Comparison of ENCODE assay signal across 8 cellular contexts in the genomic region with DNA sequence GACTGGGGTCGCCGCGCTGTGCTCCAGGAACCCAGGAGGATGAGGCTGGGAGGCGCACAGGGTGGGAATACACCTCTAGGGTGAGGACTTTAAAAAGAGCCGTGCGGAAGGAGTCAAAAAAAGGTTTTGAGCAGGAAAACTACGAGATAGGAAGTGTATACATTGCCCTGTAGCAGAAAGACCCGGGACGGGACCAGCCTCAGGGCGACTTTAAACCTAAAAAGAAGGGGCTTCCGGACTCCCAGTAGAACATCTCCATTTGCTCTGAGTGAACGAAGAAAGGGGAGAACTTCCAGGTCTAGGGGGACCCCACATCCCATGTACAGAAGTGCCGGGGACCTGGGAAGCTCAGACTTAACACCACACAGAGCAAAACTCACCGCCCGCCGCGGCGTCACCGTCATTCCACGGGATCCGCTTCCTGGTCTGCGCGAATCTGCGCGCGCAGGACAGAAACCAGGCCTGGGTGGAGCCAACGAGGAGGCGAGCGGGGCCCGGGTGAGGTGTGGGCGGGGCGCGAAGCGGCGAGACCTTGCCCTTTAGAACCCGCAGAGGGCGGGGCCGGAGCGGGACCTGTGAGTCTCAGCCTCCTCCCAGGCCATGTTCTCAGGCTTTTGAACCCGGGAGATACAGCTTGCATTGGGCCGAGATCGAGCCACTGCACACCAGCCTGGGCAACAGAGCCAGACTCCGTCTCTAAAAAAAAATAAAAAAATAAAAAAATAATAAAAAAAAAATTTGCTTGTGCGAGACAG. TPM values are rescaled to one million over a fixed set of nuclear protein-coding genes. Genes with fewer than 3 reads are reported as not detected.
DNase-seq lines count a peak whose midpoint lies in the region; ATAC-seq and TF ChIP-seq lines count a peak whose summit lies in the region.
"Not testable (repeated sequence)": the region's sequence is repeated elsewhere in the genome, so short reads cannot be mapped to it uniquely, and the experiment has no call there.

A gene (minus strand): TSS at position 428 of the 755 bp plus-strand sequence. CDS start 3,675 bp downstream, outside the sequence.

- TF ChIP-seq POLR2A in sigmoid colon (IDR thresholded peaks at IDR 0.05): peak in 1 of 2 donors; percentile 11
- not testable (repeated sequence) for TF ChIP-seq POLR2A in vagina (IDR thresholded peaks at IDR 0.05)

- H3K9ac ChIP-seq in mammary epithelial cell (ENCODE audit: insufficient read depth, low read length): peak within 1 kb of the TSS; percentile 68

- not testable (repeated sequence) for H3K9me3 ChIP-seq in mammary epithelial cell (replicated peaks; ENCODE audit: insufficient read depth, low read length); iPS-18c (ENCODE audit: control insufficient read depth, insufficient read depth, low read length); sigmoid colon; vagina

- H4K20me1 ChIP-seq in mammary epithelial cell (ENCODE audit: insufficient read depth, low read length): not testable (repeated sequence)

- peak within 1 kb of the TSS; percentile 59 to 71 (median 61) for H3K4me3 ChIP-seq in mammary epithelial cell (replicated peaks in 1 of 3; ENCODE audit: insufficient read depth in 1 of 3, low read depth in 2 of 3, low read length in 3 of 3)
- peak within 1 kb of the TSS; percentile 60 for H3K4me3 ChIP-seq in iPS-18c (ENCODE audit: insufficient read depth, low read depth, low read length)
- peak within 1 kb of the TSS; percentile 49 to 59 (median 57) for H3K4me3 ChIP-seq in sigmoid colon
- H3K4me3 ChIP-seq in vagina: peak within 1 kb of the TSS; percentile 64 to 69

- H3K27ac ChIP-seq in mammary epithelial cell (ENCODE audit: insufficient read depth, low read depth, low read length): peak within 1 kb of the TSS; percentile 64
- H3K27ac ChIP-seq in sigmoid colon: peak within 1 kb of the TSS; percentile 64 to 80 (median 70)
- peak within 1 kb of the TSS; percentile 46 for H3K27ac ChIP-seq in vagina

- peak within 1 kb of the TSS; percentile 71 for H3K4me2 ChIP-seq in mammary epithelial cell (ENCODE audit: insufficient read depth, low read depth, low read length)

- TF ChIP-seq EP300 in sigmoid colon (IDR thresholded peaks at IDR 0.05): not testable (repeated sequence)

- not testable (repeated sequence) for H3K36me3 ChIP-seq in mammary epithelial cell (ENCODE audit: insufficient read depth, low read length)
- H3K36me3 ChIP-seq in sigmoid colon (peaks cover 0 to 13% (median 3%) of the 10 kb centered on the region in 4 donors), vagina (peaks cover 0 to 15% of the 10 kb centered on the region in 2 donors)

- ATAC-seq in GM18511 (IDR thresholded peaks at IDR 0.05; ENCODE audit: unreplicated experiment) (peak; percentile 98), HG02981 (IDR thresholded peaks at IDR 0.05; ENCODE audit: unreplicated experiment) (peak; percentile 95)

- intact Hi-C loops in mammary epithelial cell (cut with micrococcal nuclease): loop anchor here (2.0 kb wide), 1 partner anchor 35 kb away; a partner anchor contains a TSS
- intact Hi-C loops in sigmoid colon (cut with DNase I): loop anchor here (2.0 kb wide), 1 partner anchor 35 kb away; a partner anchor contains a TSS
- intact Hi-C loops in vagina (cut with DNase I): not testable (repeated sequence)

- H3K79me2 ChIP-seq in mammary epithelial cell (ENCODE audit: insufficient read depth, low read length): not testable (repeated sequence)

- H2AFZ ChIP-seq in mammary epithelial cell (ENCODE audit: low read depth, low read length): peak within 1 kb of the TSS; percentile 90

- DNase-seq in NCI-H2029 treated with DMSO at 0.1 percent for 48 hours (lab: John Stamatoyannopoulos, UW) (peak; percentile 5), mammary epithelial cell (peak; percentile 30), sigmoid colon (peak; percentile 87)
- peak; percentile 16 to 30 (median 22) for DNase-seq in activated CD4-positive, CD25-positive, alpha-beta regulatory T cell (lab: John Stamatoyannopoulos, UW)
- not testable (repeated sequence) for DNase-seq in vagina (ENCODE audit: extremely low spot score in 2 of 2)

- BruUV-seq in mammary epithelial cell (replicated peaks; lab: Mats Ljungman, UMichigan): not testable (repeated sequence)

- CTCF ChIA-PET in mammary epithelial cell (lab: Charles Lee; ENCODE audit: low non-redundant PET): not testable (repeated sequence)

- 2% methylated on average over 7 of the region's 44 CpGs for WGBS in mammary epithelial cell (ENCODE audit: low coverage, missing lambda C conversion rate)
- 3% methylated on average over 30 to 37 of the region's 44 CpGs for WGBS in sigmoid colon, 2 donors

- not testable (repeated sequence) for H3K27me3 ChIP-seq in mammary epithelial cell (ENCODE audit: insufficient read depth, low read length); sigmoid colon; vagina

- dilution Hi-C loops in mammary epithelial cell (cut with HindIII; ENCODE audit: low sequenced_read_pairs): not testable (repeated sequence)

- in situ Hi-C loops in mammary epithelial cell (cut with MboI; ENCODE audit: low sequenced_read_pairs in 2 of 2): not testable (repeated sequence)

- TF ChIP-seq CTCF in mammary epithelial cell (conservative IDR thresholded peaks at IDR 0.05 in 1 of 2, IDR thresholded peaks at IDR 0.05 in 1 of 2; ENCODE audit: extremely low read depth in 1 of 2, insufficient read depth in 1 of 2, low read depth in 1 of 2, low read length in 2 of 2); sigmoid colon (IDR thresholded peaks at IDR 0.05); vagina (IDR thresholded peaks at IDR 0.05): not testable (repeated sequence)

- not testable (repeated sequence) for H3K4me1 ChIP-seq in mammary epithelial cell (ENCODE audit: insufficient read depth, low read length); sigmoid colon; vagina

RNA-seq across cellular contexts. Expression of the gene that starts here (rescaled TPM):
- total RNA-seq in mammary epithelial cell (10 to 100 TPM; 16.9 to 25.3 TPM), sigmoid colon (1 to 10 TPM; 6.4 to 9.1 (median 7.5) TPM), vagina (10.3 TPM)
- polyA plus RNA-seq in mammary epithelial cell (11.2 TPM), sigmoid colon (1 to 10 TPM; 4.8 to 6.7 (median 6.4) TPM)
- polyA minus RNA-seq in mammary epithelial cell: 22.3 TPM
